In genomic region chr6:27138398-27138797, GRCh38 we compare ENCODE assay signal across 8 cellular contexts.
DNase-seq lines count a peak whose midpoint lies in the region; ATAC-seq and TF ChIP-seq lines count a peak whose summit lies in the region.

No MANE protein-coding gene starts in this region.

- H3K36me3 ChIP-seq in Panc1 (ENCODE audit: control insufficient read depth, insufficient read depth, low read length): peaks cover 7% of the 10 kb centered on the region

- no peak for TF ChIP-seq POLR2A in erythroblast (IDR thresholded peaks at IDR 0.05; ENCODE audit: low read length)

- BruUV-seq in Panc1 (replicated peaks; lab: Mats Ljungman, UMichigan): no TSS peak

- DNase-seq in activated CD8-positive, alpha-beta memory T cell treated with anti-CD3 and anti-CD28 coated beads, Interleukin-2, amount 10 ng/mL, durations not matched to agents 7 days and 5 days: no peak
- DNase-seq in activated CD8-positive, alpha-beta memory T cell treated with anti-CD3 and anti-CD28 coated beads, Interleukin-2, amount 50 U/mL, for 48 hours: no peak
- DNase-seq in Panc1 (ENCODE audit: low read depth, low spot score) (no peak), erythroblast (lab: John Stamatoyannopoulos, UW) (peak; percentile 77 to 81)
- no peak for DNase-seq in stimulated activated effector memory CD8-positive, alpha-beta T cell treated with anti-CD3 and anti-CD28 coated beads, Interleukin-12 subunit alpha, Interleukin-12 subunit beta, amount 100 ng/mL, for 72 hours (ENCODE audit: low spot score in 2 of 2)

- H3K36me3 Mint-ChIP-seq in activated CD8-positive, alpha-beta memory T cell treated with anti-CD3 and anti-CD28 coated beads, Interleukin-2, amount 10 ng/mL, durations not matched to agents 7 days and 5 days: peaks cover 15% of the 10 kb centered on the region
- H3K36me3 Mint-ChIP-seq in stimulated activated effector memory CD8-positive, alpha-beta T cell treated with anti-CD3 and anti-CD28 coated beads, Interleukin-12 subunit alpha, Interleukin-12 subunit beta, amount 100 ng/mL, for 72 hours: peaks cover 44% of the 10 kb centered on the region

- CTCF ChIA-PET in activated CD8-positive, alpha-beta memory T cell treated with anti-CD3 and anti-CD28 coated beads, Interleukin-2, amount 10 ng/mL, durations not matched to agents 7 days and 5 days (lab: Charles Lee): interaction anchor here (0.6 to 2.5 kb wide), 3 partner anchors 8 to 566 kb away, joined by 3 to 10 read pairs (median 5); a partner anchor contains a TSS
- CTCF ChIA-PET in Panc1 (lab: Charles Lee): interaction anchor here (0.6 kb wide), 1 partner anchor 19 kb away, joined by 5 read pairs; no protein-coding TSS in a partner anchor

- H3K27ac Mint-ChIP-seq in activated CD8-positive, alpha-beta memory T cell treated with anti-CD3 and anti-CD28 coated beads, Interleukin-2, amount 10 ng/mL, durations not matched to agents 7 days and 5 days: peak overlapping the region; percentile 94
- peak overlapping the region; percentile 98 for H3K27ac Mint-ChIP-seq in stimulated activated effector memory CD8-positive, alpha-beta T cell treated with anti-CD3 and anti-CD28 coated beads, Interleukin-12 subunit alpha, Interleukin-12 subunit beta, amount 100 ng/mL, for 72 hours

- no peaks in the 10 kb centered on the region for H3K9me3 ChIP-seq in Panc1 (ENCODE audit: control insufficient read depth, insufficient read depth, low read depth, low read length)

- H3K4me3 ChIP-seq in Panc1 (ENCODE audit: low read depth in 2 of 2, low read length in 2 of 2): no peak overlapping the region

- H3K27me3 Mint-ChIP-seq in activated CD8-positive, alpha-beta memory T cell treated with anti-CD3 and anti-CD28 coated beads, Interleukin-2, amount 10 ng/mL, durations not matched to agents 7 days and 5 days: no peaks in the 10 kb centered on the region

- intact Hi-C loops in Panc1 (cut with micrococcal nuclease; ENCODE audit: unreplicated experiment): no loop called here

- no peak for ATAC-seq in activated CD8-positive, alpha-beta memory T cell treated with anti-CD3 and anti-CD28 coated beads, Interleukin-2, amount 10 ng/mL, durations not matched to agents 7 days and 5 days
- ATAC-seq in Panc1: no peak
- no peak for ATAC-seq in stimulated activated effector memory CD8-positive, alpha-beta T cell treated with anti-CD3 and anti-CD28 coated beads, Interleukin-12 subunit alpha, Interleukin-12 subunit beta, amount 100 ng/mL, for 72 hours
- ATAC-seq in GM21529 (IDR thresholded peaks at IDR 0.05; ENCODE audit: unreplicated experiment): no peak
- ATAC-seq in GM18502 (IDR thresholded peaks at IDR 0.05; ENCODE audit: poor library complexity, unreplicated experiment): no peak
- ATAC-seq in GM21786 (IDR thresholded peaks at IDR 0.05; ENCODE audit: unreplicated experiment): no peak

- TF ChIP-seq CTCF in Panc1 (IDR thresholded peaks at IDR 0.05): no peak

- peak overlapping the region; percentile 67 for H3K27ac ChIP-seq in Panc1 (ENCODE audit: low read length)

- POLR2A ChIA-PET in Panc1 (lab: Charles Lee): no interaction called here

- peaks cover 24% of the 10 kb centered on the region for H3K4me1 ChIP-seq in Panc1 (ENCODE audit: control insufficient read depth, insufficient read depth, low read length)

- H3K4me1 Mint-ChIP-seq in activated CD8-positive, alpha-beta memory T cell treated with anti-CD3 and anti-CD28 coated beads, Interleukin-2, amount 10 ng/mL, durations not matched to agents 7 days and 5 days: peaks cover 52% of the 10 kb centered on the region
- peaks cover 30% of the 10 kb centered on the region for H3K4me1 Mint-ChIP-seq in stimulated activated effector memory CD8-positive, alpha-beta T cell treated with anti-CD3 and anti-CD28 coated beads, Interleukin-12 subunit alpha, Interleukin-12 subunit beta, amount 100 ng/mL, for 72 hours

- peak overlapping the region; percentile 90 for H3K4me3 Mint-ChIP-seq in activated CD8-positive, alpha-beta memory T cell treated with anti-CD3 and anti-CD28 coated beads, Interleukin-2, amount 10 ng/mL, durations not matched to agents 7 days and 5 days
- peak overlapping the region; percentile 89 for H3K4me3 Mint-ChIP-seq in stimulated activated effector memory CD8-positive, alpha-beta T cell treated with anti-CD3 and anti-CD28 coated beads, Interleukin-12 subunit alpha, Interleukin-12 subunit beta, amount 100 ng/mL, for 72 hours

- no peaks in the 10 kb centered on the region for H3K27me3 ChIP-seq in Panc1 (ENCODE audit: control insufficient read depth, insufficient read depth, low read length)

- in situ Hi-C loops in Panc1 (cut with HindIII; ENCODE audit: low pct_unique_long_range_greater_than_20kb, low sequenced_read_pairs): no loop called here

- H3K9me3 Mint-ChIP-seq in activated CD8-positive, alpha-beta memory T cell treated with anti-CD3 and anti-CD28 coated beads, Interleukin-2, amount 10 ng/mL, durations not matched to agents 7 days and 5 days (ENCODE audit: low read depth): no peaks in the 10 kb centered on the region
- no peaks in the 10 kb centered on the region for H3K9me3 Mint-ChIP-seq in stimulated activated effector memory CD8-positive, alpha-beta T cell treated with anti-CD3 and anti-CD28 coated beads, Interleukin-12 subunit alpha, Interleukin-12 subunit beta, amount 100 ng/mL, for 72 hours

Comparison
In these comparisons a context has a peak if more than half of its experiments do, and no peak if none do; other contexts are left out.
1. DNase-seq: peak in erythroblast (2 of 2); none in activated CD8-positive, alpha-beta memory T cell treated with anti-CD3 and anti-CD28 coated beads, Interleukin-2, amount 10 ng/mL, durations not matched to agents 7 days and 5 days (single experiment), activated CD8-positive, alpha-beta memory T cell treated with anti-CD3 and anti-CD28 coated beads, Interleukin-2, amount 50 U/mL, for 48 hours (single experiment), Panc1 (single experiment) and stimulated activated effector memory CD8-positive, alpha-beta T cell treated with anti-CD3 and anti-CD28 coated beads, Interleukin-12 subunit alpha, Interleukin-12 subunit beta, amount 100 ng/mL, for 72 hours (0 of 2).